ENCODE assay signal across 16 cellular contexts in the genomic region with DNA sequence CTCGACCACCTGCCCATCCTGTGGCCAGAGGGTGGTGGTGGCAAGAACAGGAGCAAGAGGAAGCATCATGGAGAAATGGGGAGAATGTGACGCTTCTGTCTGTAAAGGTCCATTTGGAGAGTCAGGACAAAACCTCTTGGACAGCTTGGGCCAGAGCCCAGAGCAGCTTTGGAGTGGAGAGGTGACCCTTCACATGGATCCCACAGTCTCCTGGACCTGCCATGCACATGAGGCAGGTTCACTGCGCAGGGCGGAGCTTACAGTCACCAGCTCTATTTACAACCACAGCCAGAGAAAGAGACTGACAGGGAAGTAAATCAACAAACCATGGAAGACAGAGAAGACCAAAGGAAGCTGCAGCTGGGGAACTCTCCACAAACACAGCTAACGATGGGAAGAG. TPM values are rescaled to one million over a fixed set of nuclear protein-coding genes. Genes with fewer than 3 reads are reported as not detected.
DNase-seq lines count a peak whose midpoint lies in the region; ATAC-seq and TF ChIP-seq lines count a peak whose summit lies in the region.
"Had no signal": no experiment of that assay in that cellular context is flagged by ENCODE, and none has a peak within 500 bp of the region (broad histone marks: within the 10 kb centered on the region; RNA-seq: fewer than 3 reads in every experiment).

No MANE protein-coding gene starts in this region.

- no peak overlapping the region for H3K56ac ChIP-seq in IMR-90 (ENCODE audit: extremely low read depth, insufficient read depth, low read length)

- H2BK20ac ChIP-seq in IMR-90 (ENCODE audit: low read depth, low read length): no peak overlapping the region

- H4K5ac ChIP-seq in IMR-90 (ENCODE audit: low read depth, low read length): no peak overlapping the region

- H2AK9ac ChIP-seq in IMR-90 (replicated peaks; ENCODE audit: low read depth, low read length, poor library complexity): no peak overlapping the region

- no peak overlapping the region for H2BK5ac ChIP-seq in IMR-90 (ENCODE audit: low read depth, low read length, poor library complexity, severe bottlenecking)

- no peak overlapping the region for H3K4me2 ChIP-seq in IMR-90 (ENCODE audit: low read depth, low read length)
- H3K4me2 ChIP-seq: PC-9 had no signal

- no peak overlapping the region for H2BK120ac ChIP-seq in IMR-90 (ENCODE audit: low read depth, low read length)

- ATAC-seq in IMR-90 (ENCODE audit: low read depth) (no peak), heart right ventricle (no peak), GM18868 (IDR thresholded peaks at IDR 0.05; ENCODE audit: unreplicated experiment) (no peak), HG03280 (IDR thresholded peaks at IDR 0.05; ENCODE audit: unreplicated experiment) (no peak)
- ATAC-seq: GM12878 had no signal

- TF ChIP-seq POLR2A in IMR-90 (IDR thresholded peaks at IDR 0.05; ENCODE audit: low read depth, low read length): no peak

- H3K9me3 ChIP-seq in IMR-90 (ENCODE audit: control insufficient read depth, insufficient read depth, low read length) (no peaks in the 10 kb centered on the region), heart right ventricle (no peaks in the 10 kb centered on the region)

- H3K4ac ChIP-seq in IMR-90 (ENCODE audit: low read depth, low read length): no peak overlapping the region

- no peak for TF ChIP-seq RAD21 in IMR-90 (IDR thresholded peaks at IDR 0.05; ENCODE audit: low read length)

- H3K18ac ChIP-seq in IMR-90 (ENCODE audit: low read depth, low read length): no peak overlapping the region

- no CpG with 5 or more reads among the region's 5 CpGs for WGBS in IMR-90 (ENCODE audit: extremely low coverage in 2 of 2, insufficient read length in 1 of 2), 2 experiments
- WGBS in heart right ventricle, 2 donors: 79 to 82% methylated on average over 5 of the region's 5 CpGs

- H4K20me1 ChIP-seq in IMR-90 (ENCODE audit: insufficient read depth, low read length): no peaks in the 10 kb centered on the region

- TF ChIP-seq CTCF in IMR-90 (conservative IDR thresholded peaks at IDR 0.05; ENCODE audit: low read depth, low read length): no peak
- TF ChIP-seq CTCF in heart right ventricle (IDR thresholded peaks at IDR 0.05): no peak

- H3K79me1 ChIP-seq in IMR-90 (ENCODE audit: low read depth in 1 of 2, low read length in 2 of 2): no peaks in the 10 kb centered on the region

- DNase-seq in SHP77 (lab: John Stamatoyannopoulos, UW) (peak; percentile 18 to 28), SHP77 treated with DMSO at 0.1 percent for 48 hours (lab: John Stamatoyannopoulos, UW) (no peak), IMR-90 (no peak), NCI-H69 (lab: John Stamatoyannopoulos, UW) (peak; percentile 59), heart right ventricle (no peak)
- DNase-seq: Calu3; CD4-positive, alpha-beta T cell; GDM1; GOT3; KG1; NCI-H1930; NCI-H774; PC-9 had no signal

- POLR2A ChIA-PET in IMR-90 (lab: Charles Lee; ENCODE audit: unreplicated experiment): interaction anchor here (0.6 kb wide), 1 partner anchor 69 kb away, joined by 4 read pairs; no protein-coding TSS in a partner anchor

- H3K14ac ChIP-seq in IMR-90 (replicated peaks; ENCODE audit: low read depth, low read length): no peak overlapping the region

- H4K8ac ChIP-seq in IMR-90 (ENCODE audit: low read depth in 2 of 2, low read length in 2 of 2): no peak overlapping the region

- H2AK5ac ChIP-seq in IMR-90 (ENCODE audit: low read depth, low read length): no peak overlapping the region

- H3K4me1 ChIP-seq in IMR-90 (ENCODE audit: control insufficient read depth, insufficient read depth, low read length) (no peaks in the 10 kb centered on the region), heart right ventricle (peaks cover 0 to 6% (median 0%) of the 10 kb centered on the region in 9 donors)

- no peak overlapping the region for H4K91ac ChIP-seq in IMR-90 (ENCODE audit: insufficient read depth, low read depth, low read length)

- no peaks in the 10 kb centered on the region for H3K9me1 ChIP-seq in IMR-90 (ENCODE audit: insufficient read depth, low read length)

- H3K9ac ChIP-seq in IMR-90 (ENCODE audit: low read depth, low read length): no peak overlapping the region

- CTCF ChIA-PET in IMR-90 (lab: Yijun Ruan, JAX): no interaction called here

- intact Hi-C loops in IMR-90 (cut with micrococcal nuclease) (no loop called here), heart right ventricle (cut with DNase I) (no loop called here)

- H3K4me3 ChIP-seq in IMR-90 (ENCODE audit: insufficient read depth, low read depth, low read length): no peak overlapping the region
- H3K4me3 ChIP-seq in heart right ventricle: no peak overlapping the region
- H3K4me3 ChIP-seq: GM12878, PC-9 had no signal

- H2AFZ ChIP-seq in IMR-90 (replicated peaks; ENCODE audit: low read length, poor library complexity): peak overlapping the region; percentile 8
- H2AFZ ChIP-seq: PC-9 had no signal

- H3K36me3 ChIP-seq in IMR-90 (ENCODE audit: control insufficient read depth, insufficient read depth, low read length) (no peaks in the 10 kb centered on the region), heart right ventricle (no peaks in the 10 kb centered on the region)

- dilution Hi-C loops in IMR-90 (cut with HindIII; ENCODE audit: low sequenced_read_pairs, unreplicated experiment): no loop called here

- in situ Hi-C loops in IMR-90 (cut with MboI; ENCODE audit: low sequenced_read_pairs): no loop called here

- no peak overlapping the region for H3K23ac ChIP-seq in IMR-90 (ENCODE audit: low read depth, low read length)

- H2BK15ac ChIP-seq in IMR-90 (ENCODE audit: low read depth, low read length): no peak overlapping the region

- H3K27ac ChIP-seq in IMR-90 (ENCODE audit: insufficient read depth, low read length) (no peak overlapping the region), heart right ventricle (no peak overlapping the region)
- H3K27ac ChIP-seq: PC-9 had no signal

- H3K27me3 ChIP-seq in IMR-90 (ENCODE audit: control insufficient read depth, insufficient read depth, low read length) (peaks cover 15% of the 10 kb centered on the region), heart right ventricle (peaks cover 0 to 42% (median 6%) of the 10 kb centered on the region in 7 donors)

- no TSS peak for BruUV-seq in IMR-90 (replicated peaks; lab: Mats Ljungman, UMichigan)

TF ChIP-seq in IMR-90, 13 proteins besides CTCF, POLR2A, EP300 and RAD21:
- no peak for TF ChIP-seq SMC3 (IDR thresholded peaks at IDR 0.05; ENCODE audit: low read depth, low read length)
- TF ChIP-seq CEBPB (IDR thresholded peaks at IDR 0.05; ENCODE audit: low read depth, low read length): no peak
- TF ChIP-seq, protein P1, sequence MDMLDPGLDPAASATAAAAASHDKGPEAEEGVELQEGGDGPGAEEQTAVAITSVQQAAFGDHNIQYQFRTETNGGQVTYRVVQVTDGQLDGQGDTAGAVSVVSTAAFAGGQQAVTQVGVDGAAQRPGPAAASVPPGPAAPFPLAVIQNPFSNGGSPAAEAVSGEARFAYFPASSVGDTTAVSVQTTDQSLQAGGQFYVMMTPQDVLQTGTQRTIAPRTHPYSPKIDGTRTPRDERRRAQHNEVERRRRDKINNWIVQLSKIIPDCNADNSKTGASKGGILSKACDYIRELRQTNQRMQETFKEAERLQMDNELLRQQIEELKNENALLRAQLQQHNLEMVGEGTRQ (IDR thresholded peaks at IDR 0.05; ENCODE audit: low read depth, low read length): no peak
- TF ChIP-seq ELK1 (IDR thresholded peaks at IDR 0.05; ENCODE audit: borderline replicate concordance, low read depth, low read length): no peak
- no peak for TF ChIP-seq RCOR1 (IDR thresholded peaks at IDR 0.05; ENCODE audit: insufficient replicate concordance, low read length)
- no peak for TF ChIP-seq MAZ (IDR thresholded peaks at IDR 0.05; ENCODE audit: borderline replicate concordance, low read depth, low read length)
- no peak for TF ChIP-seq MAFK (IDR thresholded peaks at IDR 0.05; ENCODE audit: low read depth, low read length)
- no peak for TF ChIP-seq BHLHE40 (IDR thresholded peaks at IDR 0.05; ENCODE audit: low read depth, low read length)
- TF ChIP-seq RFX5 (IDR thresholded peaks at IDR 0.05; ENCODE audit: low read depth, low read length): no peak
- TF ChIP-seq CHD1 (IDR thresholded peaks at IDR 0.05; ENCODE audit: low read depth, low read length): no peak
- no peak for TF ChIP-seq MXI1 (IDR thresholded peaks at IDR 0.05; ENCODE audit: borderline replicate concordance, low read depth, low read length)
- TF ChIP-seq NFE2L2 (IDR thresholded peaks at IDR 0.05; ENCODE audit: low read depth, low read length): no peak
- TF ChIP-seq FOS (IDR thresholded peaks at IDR 0.05; ENCODE audit: low read depth, low read length): no peak

RNA-seq across cellular contexts. Expression of gene RGS8, which starts 0.8 kb away (rescaled TPM):
- not detected in 2 replicates for total RNA-seq in IMR-90 (2012; rRNA removed)
- polyA plus RNA-seq in IMR-90 (2012; rRNA removed): not detected in 2 replicates
- polyA plus RNA-seq in IMR-90 (2012; cell fraction: cytosol; rRNA removed): not detected in 2 replicates
- not detected in 2 replicates for polyA plus RNA-seq in IMR-90 (2012; cell fraction: nucleus; rRNA removed; ENCODE audit: low replicate concordance)
- under 1 TPM in 4 of 10 donors, not detected in 6; 0.05 to 0.56 (median 0.24) TPM for total RNA-seq in heart right ventricle
- not detected for polyA plus RNA-seq in heart right ventricle
- total RNA-seq: Calu3; CD4-positive, alpha-beta T cell; PC-9 had no signal

Comparison
In these comparisons a context has a peak if more than half of its experiments do, and no peak if none do; other contexts are left out.
1. DNase-seq: peak in SHP77 (2 of 2) and NCI-H69 (single experiment); none in SHP77 treated with DMSO at 0.1 percent for 48 hours (single experiment), IMR-90 (single experiment) and heart right ventricle (0 of 2).